20 cellular contexts compared by ENCODE assay signal in the genomic region with DNA sequence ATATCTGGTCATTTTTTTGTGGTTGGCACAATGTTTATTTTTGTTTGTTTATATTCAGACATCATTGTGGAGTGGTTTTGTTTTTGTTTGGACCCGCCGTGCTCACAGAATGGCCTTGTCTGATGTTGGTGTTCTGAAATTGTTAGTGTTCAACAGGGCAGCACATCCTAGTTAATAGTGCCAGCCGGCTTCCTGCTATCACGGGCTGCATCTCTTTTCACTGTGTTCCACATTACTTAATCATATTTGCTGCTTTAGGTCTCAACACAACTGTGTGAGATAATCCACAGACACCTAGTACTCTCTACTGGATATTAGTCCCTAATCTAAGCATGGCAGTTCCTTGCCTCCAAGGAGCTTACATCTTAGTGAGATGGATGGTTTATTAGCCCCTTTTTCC.
"Had no signal": no experiment of that assay in that cellular context is flagged by ENCODE, and none has a peak within 500 bp of the region (broad histone marks: within the 10 kb centered on the region; RNA-seq: fewer than 3 reads in every experiment).

No MANE protein-coding gene starts in this region.

- H3K9me3 Mint-ChIP-seq: memory B cell, mesothelial cell of epicardium had no signal

- H3K9me3 ChIP-seq: esophagus muscularis mucosa, gastroesophageal sphincter, left ventricle myocardium inferior, lower lobe of right lung, ovary, thyroid gland, upper lobe of left lung, uterus had no signal

- H3K36me3 ChIP-seq: esophagus muscularis mucosa, ovary, thyroid gland, upper lobe of left lung, uterus had no signal

- ATAC-seq: gastroesophageal sphincter, left cardiac atrium, lower lobe of right lung, right cardiac atrium had no signal

- H3K27ac Mint-ChIP-seq: memory B cell, mesothelial cell of epicardium had no signal

- H3K27ac ChIP-seq: epithelial cell of prostate, esophagus muscularis mucosa, gastroesophageal sphincter, left ventricle myocardium inferior, lower lobe of right lung, ovary, thyroid gland, upper lobe of left lung, uterus had no signal

- H3K4me1 ChIP-seq: uterus had no signal

- H3K27me3 Mint-ChIP-seq: memory B cell had no signal

- H3K27me3 ChIP-seq: esophagus muscularis mucosa, gastroesophageal sphincter, ovary, thyroid gland, upper lobe of left lung, uterus had no signal

- H3K4me3 Mint-ChIP-seq: memory B cell, mesothelial cell of epicardium had no signal

- DNase-seq: effector memory CD4-positive, alpha-beta T cell; glutamatergic neuron; kidney; left cardiac atrium; left ventricle myocardium inferior; lower lobe of right lung; nucleus accumbens; ovary; right cardiac atrium; small intestine; stimulated activated CD4-positive, alpha-beta T cell treated with anti-CD3 and anti-CD28 coated beads, Interleukin-2, amount 100 ng/mL, for 48 hours; stimulated activated naive CD4-positive, alpha-beta T cell treated with Interleukin-2 at 50 U/mL for 16 hours; thyroid gland; upper lobe of left lung; uterus had no signal

- H3K4me3 ChIP-seq: esophagus muscularis mucosa, gastroesophageal sphincter, left ventricle myocardium inferior, lower lobe of right lung, ovary, thyroid gland, upper lobe of left lung, uterus had no signal

- H3K36me3 Mint-ChIP-seq: mesothelial cell of epicardium had no signal
